In genomic region chr12:57810450-57810849, GRCh38 we compare ENCODE assay signal across 1 cellular context.
TF ChIP-seq lines count a peak whose summit lies in the region.

No MANE protein-coding gene starts in this region.

TF ChIP-seq in HEK293, 187 proteins besides CTCF, POLR2A, EP300 and RAD21 (continued from another document):
- 0 out of 2 replicates have a peak, but pooled peaks have one; percentile 24 for TF ChIP-seq ZNF692 (tag by site-specific recombination; IDR thresholded peaks at IDR 0.05)
